ENCODE assay signal across 16 cellular contexts in the genomic region with DNA sequence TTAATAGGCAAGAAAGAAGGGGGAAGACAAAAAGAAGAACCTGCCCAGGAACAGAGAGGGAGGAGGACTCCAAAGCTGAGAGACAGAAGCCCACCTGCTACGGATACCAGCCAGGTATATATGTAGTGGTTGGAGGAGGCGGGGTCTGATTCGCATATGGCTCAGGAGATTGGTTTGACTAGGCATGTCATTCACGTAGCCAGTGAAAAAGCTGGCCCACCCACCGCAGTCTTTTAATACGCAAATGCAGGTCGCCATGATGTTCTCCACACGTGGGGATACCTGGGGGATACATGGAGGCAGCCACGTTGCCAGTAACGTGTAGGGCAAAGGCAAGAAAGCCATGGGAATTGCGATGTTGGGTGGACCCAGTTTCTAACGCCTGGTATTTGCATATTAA.
DNase-seq lines count a peak whose midpoint lies in the region; ATAC-seq and TF ChIP-seq lines count a peak whose summit lies in the region.
"Had no signal": no experiment of that assay in that cellular context is flagged by ENCODE, and none has a peak within 500 bp of the region (broad histone marks: within the 10 kb centered on the region; RNA-seq: fewer than 3 reads in every experiment).

No MANE protein-coding gene starts in this region.

- H3F3A ChIP-seq in GM23338 (replicated peaks; ENCODE audit: low read depth) = peaks cover 16% of the 10 kb centered on the region; the same call in 1 of the 2 replicates

- DNase-seq in GM23338 (ENCODE audit: low spot score) (peak; percentile 31), chondrocyte (ENCODE audit: low spot score) (peak; percentile 57), HK-2 (ENCODE audit: unreplicated experiment) (no peak), NCI-H2029 (lab: John Stamatoyannopoulos, UW) (no peak), thyroid gland (no peak)
- no peak for DNase-seq in activated CD8-positive, alpha-beta memory T cell treated with anti-CD3 and anti-CD28 coated beads for 24 hours
- DNase-seq: ACHN; Caco-2; CD4-positive, alpha-beta T cell; GDM1; GOT3 had no signal

- H2AFZ ChIP-seq in GM23338 = no peak overlapping the region

- H3K27ac ChIP-seq in GM23338 (ENCODE audit: low read depth) = peak overlapping the region; percentile 98
- peak overlapping the region; percentile 11 for H3K27ac ChIP-seq in HUES48 (ENCODE audit: low read depth, low read length)
- peak overlapping the region; percentile 40 for H3K27ac ChIP-seq in iPS-20b (ENCODE audit: low read length)
- no peak overlapping the region for H3K27ac ChIP-seq in thyroid gland
- H3K27ac ChIP-seq: C4-2B, KMS-11 had no signal

- H3K27me3 ChIP-seq in GM23338 (ENCODE audit: insufficient read depth) (no peaks in the 10 kb centered on the region), HUES48 (ENCODE audit: control insufficient read depth, insufficient read depth, low read length) (no peaks in the 10 kb centered on the region), iPS-20b (ENCODE audit: insufficient read depth, low read length) (no peaks in the 10 kb centered on the region), thyroid gland (no peaks in the 10 kb centered on the region)

- H4K20me1 ChIP-seq in GM23338 (replicated peaks; ENCODE audit: insufficient read depth) = no peaks in the 10 kb centered on the region

- no peak for TF ChIP-seq CTCF in GM23338 (conservative IDR thresholded peaks at IDR 0.05; ENCODE audit: low read depth in 2 of 2)
- TF ChIP-seq CTCF in chondrocyte (IDR thresholded peaks at IDR 0.05) = no peak
- TF ChIP-seq CTCF in thyroid gland (IDR thresholded peaks at IDR 0.05) = no peak

- H3K36me3 Mint-ChIP-seq in GM23338 (ENCODE audit: low read depth) = peaks cover 31% of the 10 kb centered on the region
- H3K36me3 Mint-ChIP-seq in chondrocyte (ENCODE audit: low read depth) = no peaks in the 10 kb centered on the region

- TF ChIP-seq POLR2A in thyroid gland (IDR thresholded peaks at IDR 0.05) = no peak

- peaks cover 63% of the 10 kb centered on the region for H3K4me1 ChIP-seq in GM23338 (ENCODE audit: insufficient read depth)
- H3K4me1 ChIP-seq in HUES48 (ENCODE audit: control insufficient read depth, insufficient read depth, low read length) = peaks cover 54% of the 10 kb centered on the region
- H3K4me1 ChIP-seq in iPS-20b (ENCODE audit: insufficient read depth, low read length) = peaks cover 25% of the 10 kb centered on the region
- no peaks in the 10 kb centered on the region for H3K4me1 ChIP-seq in thyroid gland
- H3K4me1 ChIP-seq: Caco-2 had no signal

- H3K9ac ChIP-seq in HUES48 (ENCODE audit: low read depth, low read length) = no peak overlapping the region
- no peak overlapping the region for H3K9ac ChIP-seq in iPS-20b (ENCODE audit: low read depth, low read length)
- H3K9ac ChIP-seq: KMS-11 had no signal

- H3K9me3 Mint-ChIP-seq in GM23338 (peaks cover 19% of the 10 kb centered on the region; the same call in 2 of the 3 replicates), chondrocyte (ENCODE audit: low read depth) (no peaks in the 10 kb centered on the region)

- H3K27me3 Mint-ChIP-seq in GM23338 (ENCODE audit: insufficient read depth, low read depth, poor library complexity) (no peaks in the 10 kb centered on the region), chondrocyte (ENCODE audit: low read depth) (peaks cover 5% of the 10 kb centered on the region)
- H3K27me3 Mint-ChIP-seq: CD4-positive, alpha-beta T cell had no signal

- ATAC-seq in GM23338 = no peak

- H3K27ac Mint-ChIP-seq in GM23338 = peak overlapping the region; percentile 79
- H3K27ac Mint-ChIP-seq in chondrocyte (ENCODE audit: unreplicated experiment) = no peak overlapping the region
- H3K27ac Mint-ChIP-seq: CD4-positive, alpha-beta T cell had no signal

- H3K36me3 ChIP-seq in GM23338 (ENCODE audit: insufficient read depth) = no peaks in the 10 kb centered on the region
- peaks cover 4% of the 10 kb centered on the region; the same call in 1 of the 2 replicates for H3K36me3 ChIP-seq in HUES48 (ENCODE audit: control insufficient read depth, insufficient read depth, low read length)
- H3K36me3 ChIP-seq in iPS-20b (ENCODE audit: insufficient read depth, low read depth, low read length) = peaks cover 8% of the 10 kb centered on the region; the same call in 1 of the 2 replicates
- no peaks in the 10 kb centered on the region for H3K36me3 ChIP-seq in thyroid gland
- H3K36me3 ChIP-seq: HAP-1 had no signal

- peaks cover 55% of the 10 kb centered on the region for H3K4me1 Mint-ChIP-seq in GM23338
- H3K4me1 Mint-ChIP-seq in chondrocyte (ENCODE audit: low read depth) = no peaks in the 10 kb centered on the region

- no peak overlapping the region for H3K4me2 ChIP-seq in GM23338
- H3K4me2 ChIP-seq: KMS-11 had no signal

- H3K4me3 Mint-ChIP-seq in GM23338 (no peak overlapping the region), chondrocyte (ENCODE audit: unreplicated experiment) (no peak overlapping the region)
- H3K4me3 Mint-ChIP-seq: CD4-positive, alpha-beta T cell had no signal

- WGBS in thyroid gland, 2 donors = 92 to 94% methylated on average over 12 of the region's 12 CpGs

- no peaks in the 10 kb centered on the region for H3K79me2 ChIP-seq in GM23338 (replicated peaks; ENCODE audit: insufficient read depth)

- H3K4me3 ChIP-seq in GM23338 (no peak overlapping the region), HUES48 (ENCODE audit: low read depth, low read length) (no peak overlapping the region), iPS-20b (ENCODE audit: low read length) (no peak overlapping the region), thyroid gland (replicated peaks in 1 of 3) (no peak overlapping the region)
- H3K4me3 ChIP-seq: HAP-1 had no signal

- H3K9me3 ChIP-seq in HUES48 (ENCODE audit: control insufficient read depth, insufficient read depth, low read length) (peaks cover 16% of the 10 kb centered on the region), iPS-20b (ENCODE audit: insufficient read depth, low read depth, low read length) (0 out of 2 replicates have a peak, but pooled peaks cover 9% of the 10 kb centered on the region), thyroid gland (no peaks in the 10 kb centered on the region)
- H3K9me3 ChIP-seq: Caco-2, HAP-1 had no signal

- intact Hi-C loops in thyroid gland (cut with DNase I) = no loop called here

- H3K9me2 ChIP-seq in GM23338 (ENCODE audit: insufficient read depth) = peaks cover 9% of the 10 kb centered on the region

TF ChIP-seq in GM23338, 12 proteins besides CTCF, POLR2A, EP300 and RAD21:
- no peak for TF ChIP-seq ZNF114 (CRISPR knock-in tag; IDR thresholded peaks at IDR 0.05)
- TF ChIP-seq POLR2AphosphoS5 (IDR thresholded peaks at IDR 0.05; ENCODE audit: low read depth) = peak; percentile 16; the same call in 1 of the 2 replicates

Comparison
In these comparisons a context has a peak if more than half of its experiments do, and no peak if none do; other contexts are left out.
1. DNase-seq: peak in GM23338 (single experiment) and chondrocyte (single experiment); none in HK-2 (single experiment), NCI-H2029 (single experiment), thyroid gland (0 of 2) and activated CD8-positive, alpha-beta memory T cell treated with anti-CD3 and anti-CD28 coated beads for 24 hours (single experiment).
2. H3K27ac ChIP-seq: peak in GM23338 (single experiment), HUES48 (single experiment) and iPS-20b (single experiment); none in thyroid gland (0 of 3).